ENCODE assay signal across 8 cellular contexts in genomic region chr10:31759816-31760626, GRCh38.
DNase-seq lines count a peak whose midpoint lies in the region; ATAC-seq and TF ChIP-seq lines count a peak whose summit lies in the region.

No MANE protein-coding gene starts in this region.

- H3K27ac Mint-ChIP-seq in activated naive CD8-positive, alpha-beta T cell treated with anti-CD3 and anti-CD28 coated beads for 36 hours: peak overlapping the region; percentile 94

- H3K27me3 Mint-ChIP-seq in activated naive CD8-positive, alpha-beta T cell treated with anti-CD3 and anti-CD28 coated beads for 36 hours: no peaks in the 10 kb centered on the region

- peak; percentile 97 for DNase-seq in GM10266 (ENCODE audit: extremely low spot score)
- peak; percentile 88 for DNase-seq in NCI-H1105 (lab: John Stamatoyannopoulos, UW)
- DNase-seq in SKM-1 (lab: John Stamatoyannopoulos, UW; ENCODE audit: unreplicated experiment): peak; percentile 33
- peak; percentile 92 for DNase-seq in activated naive CD8-positive, alpha-beta T cell treated with anti-CD3 and anti-CD28 coated beads for 36 hours
- peak; percentile 97 for DNase-seq in glomerular visceral epithelial cell (ENCODE audit: extremely low spot score)
- DNase-seq in occipital lobe (lab: John Stamatoyannopoulos, UW): peak; percentile 98

- no peak for TF ChIP-seq CTCF in GM10266 (IDR thresholded peaks at IDR 0.05; ENCODE audit: control insufficient read depth, insufficient read depth, low read depth, missing control alignments)

- peak; percentile 98 for ATAC-seq in HG02623 (IDR thresholded peaks at IDR 0.05; ENCODE audit: unreplicated experiment)

- no peaks in the 10 kb centered on the region for H3K9me3 Mint-ChIP-seq in activated naive CD8-positive, alpha-beta T cell treated with anti-CD3 and anti-CD28 coated beads for 36 hours

- peaks cover 3% of the 10 kb centered on the region for H3K36me3 Mint-ChIP-seq in activated naive CD8-positive, alpha-beta T cell treated with anti-CD3 and anti-CD28 coated beads for 36 hours

- H3K27ac ChIP-seq in temporal lobe (ENCODE audit: low read depth, low read length): peak overlapping the region; percentile 90

- H3K4me1 Mint-ChIP-seq in activated naive CD8-positive, alpha-beta T cell treated with anti-CD3 and anti-CD28 coated beads for 36 hours: peaks cover 14% of the 10 kb centered on the region

- H3K4me3 Mint-ChIP-seq in activated naive CD8-positive, alpha-beta T cell treated with anti-CD3 and anti-CD28 coated beads for 36 hours: peak overlapping the region; percentile 91

Comparison
In these comparisons a context has a peak if more than half of its experiments do, and no peak if none do; other contexts are left out.
1. Peak in every context shown above with its lines: DNase-seq, ATAC-seq and H3K27ac ChIP-seq.
2. DNase-seq: peak in every context shown above with its lines; median percentile 98 in occipital lobe; 97 in GM10266; 97 in glomerular visceral epithelial cell; 92 in activated naive CD8-positive, alpha-beta T cell treated with anti-CD3 and anti-CD28 coated beads for 36 hours; 88 in NCI-H1105; 33 in SKM-1.